Comparison of ENCODE assay signal across 1 cellular context in the genomic region with DNA sequence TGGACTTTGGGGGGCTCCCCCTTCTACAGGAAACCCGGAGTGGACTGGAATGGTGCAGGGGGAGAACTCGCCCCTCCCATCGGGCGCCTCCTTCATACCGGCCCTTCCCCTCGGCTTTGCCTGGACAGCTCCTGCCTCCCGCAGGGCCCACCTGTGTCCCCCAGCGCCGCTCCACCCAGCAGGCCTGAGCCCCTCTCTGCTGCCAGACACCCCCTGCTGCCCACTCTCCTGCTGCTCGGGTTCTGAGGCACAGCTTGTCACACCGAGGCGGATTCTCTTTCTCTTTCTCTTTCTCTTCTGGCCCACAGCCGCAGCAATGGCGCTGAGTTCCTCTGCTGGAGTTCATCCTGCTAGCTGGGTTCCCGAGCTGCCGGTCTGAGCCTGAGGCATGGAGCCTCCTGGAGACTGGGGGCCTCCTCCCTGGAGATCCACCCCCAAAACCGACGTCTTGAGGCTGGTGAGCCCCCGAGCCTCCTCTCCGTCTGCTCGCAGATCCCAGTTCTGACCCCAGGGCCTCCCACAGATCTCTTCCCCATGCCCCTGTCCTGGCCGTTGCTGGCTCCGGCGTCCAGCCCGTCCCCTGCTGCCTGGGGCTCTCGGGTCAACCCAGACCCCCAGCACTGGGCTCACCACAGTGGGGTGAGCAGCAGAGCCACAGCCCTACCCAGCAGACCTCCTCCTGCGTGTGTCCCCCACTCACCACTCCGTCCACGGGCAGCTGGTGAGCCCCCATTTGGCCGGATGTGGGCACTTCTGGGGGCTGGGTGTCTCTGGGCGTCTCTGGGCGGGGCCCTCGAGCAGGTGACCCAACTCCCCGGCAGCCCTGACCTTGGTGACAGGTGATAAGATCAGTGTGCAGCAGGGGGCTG.
TF ChIP-seq lines count a peak whose summit lies in the region.

Gene TNFRSF14, plus strand, starts transcription at position 95 of the 869 bp plus-strand sequence. Its CDS starts 294 bp downstream, at position 389.

TF ChIP-seq in HepG2, 621 proteins besides CTCF, POLR2A, EP300 and RAD21 (continued from another document and continues in another):
- TF ChIP-seq, protein P1, sequence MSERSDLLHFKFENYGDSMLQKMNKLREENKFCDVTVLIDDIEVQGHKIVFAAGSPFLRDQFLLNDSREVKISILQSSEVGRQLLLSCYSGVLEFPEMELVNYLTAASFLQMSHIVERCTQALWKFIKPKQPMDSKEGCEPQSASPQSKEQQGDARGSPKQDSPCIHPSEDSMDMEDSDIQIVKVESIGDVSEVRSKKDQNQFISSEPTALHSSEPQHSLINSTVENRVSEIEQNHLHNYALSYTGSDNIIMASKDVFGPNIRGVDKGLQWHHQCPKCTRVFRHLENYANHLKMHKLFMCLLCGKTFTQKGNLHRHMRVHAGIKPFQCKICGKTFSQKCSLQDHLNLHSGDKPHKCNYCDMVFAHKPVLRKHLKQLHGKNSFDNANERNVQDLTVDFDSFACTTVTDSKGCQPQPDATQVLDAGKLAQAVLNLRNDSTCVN (CRISPR knock-in tag; IDR thresholded peaks at IDR 0.05; ENCODE audit: borderline replicate concordance): no peak
- no peak for TF ChIP-seq CENPT (CRISPR knock-in tag; IDR thresholded peaks at IDR 0.05; ENCODE audit: low read depth)
- no peak for TF ChIP-seq RBM39 (IDR thresholded peaks at IDR 0.05; ENCODE audit: low read depth, low read length, poor library complexity, severe bottlenecking)
- TF ChIP-seq, protein P2, sequence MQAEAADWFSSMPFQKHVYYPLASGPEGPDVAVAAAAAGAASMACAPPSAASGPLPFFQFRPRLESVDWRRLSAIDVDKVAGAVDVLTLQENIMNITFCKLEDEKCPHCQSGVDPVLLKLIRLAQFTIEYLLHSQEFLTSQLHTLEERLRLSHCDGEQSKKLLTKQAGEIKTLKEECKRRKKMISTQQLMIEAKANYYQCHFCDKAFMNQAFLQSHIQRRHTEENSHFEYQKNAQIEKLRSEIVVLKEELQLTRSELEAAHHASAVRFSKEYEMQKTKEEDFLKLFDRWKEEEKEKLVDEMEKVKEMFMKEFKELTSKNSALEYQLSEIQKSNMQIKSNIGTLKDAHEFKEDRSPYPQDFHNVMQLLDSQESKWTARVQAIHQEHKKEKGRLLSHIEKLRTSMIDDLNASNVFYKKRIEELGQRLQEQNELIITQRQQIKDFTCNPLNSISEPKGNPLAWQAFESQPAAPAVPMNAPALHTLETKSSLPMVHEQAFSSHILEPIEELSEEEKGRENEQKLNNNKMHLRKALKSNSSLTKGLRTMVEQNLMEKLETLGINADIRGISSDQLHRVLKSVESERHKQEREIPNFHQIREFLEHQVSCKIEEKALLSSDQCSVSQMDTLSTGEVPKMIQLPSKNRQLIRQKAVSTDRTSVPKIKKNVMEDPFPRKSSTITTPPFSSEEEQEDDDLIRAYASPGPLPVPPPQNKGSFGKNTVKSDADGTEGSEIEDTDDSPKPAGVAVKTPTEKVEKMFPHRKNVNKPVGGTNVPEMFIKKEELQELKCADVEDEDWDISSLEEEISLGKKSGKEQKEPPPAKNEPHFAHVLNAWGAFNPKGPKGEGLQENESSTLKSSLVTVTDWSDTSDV (CRISPR knock-in tag; IDR thresholded peaks at IDR 0.05): no peak
- no peak for TF ChIP-seq RFXAP (CRISPR knock-in tag; IDR thresholded peaks at IDR 0.05; ENCODE audit: borderline replicate concordance)
- no peak for TF ChIP-seq NFAT5 (CRISPR knock-in tag; IDR thresholded peaks at IDR 0.05)
- peak; percentile 69; the same call in 1 of the 2 replicates for TF ChIP-seq ZFP91 (CRISPR knock-in tag; IDR thresholded peaks at IDR 0.05; ENCODE audit: borderline replicate concordance)
- no peak for TF ChIP-seq TRIM22 (IDR thresholded peaks at IDR 0.05)
- TF ChIP-seq ZNF564 (CRISPR knock-in tag; IDR thresholded peaks at IDR 0.05): no peak; the same call in none of the 2 replicates
- TF ChIP-seq HMG20A (CRISPR knock-in tag; IDR thresholded peaks at IDR 0.05; ENCODE audit: borderline replicate concordance): no peak
- TF ChIP-seq ZNF670 (CRISPR knock-in tag; IDR thresholded peaks at IDR 0.05; ENCODE audit: borderline replicate concordance): no peak
- no peak for TF ChIP-seq FOXJ3 (CRISPR knock-in tag; IDR thresholded peaks at IDR 0.05; ENCODE audit: borderline replicate concordance)
- no peak for TF ChIP-seq SALL2 (CRISPR knock-in tag; IDR thresholded peaks at IDR 0.05)
- TF ChIP-seq, protein P3, sequence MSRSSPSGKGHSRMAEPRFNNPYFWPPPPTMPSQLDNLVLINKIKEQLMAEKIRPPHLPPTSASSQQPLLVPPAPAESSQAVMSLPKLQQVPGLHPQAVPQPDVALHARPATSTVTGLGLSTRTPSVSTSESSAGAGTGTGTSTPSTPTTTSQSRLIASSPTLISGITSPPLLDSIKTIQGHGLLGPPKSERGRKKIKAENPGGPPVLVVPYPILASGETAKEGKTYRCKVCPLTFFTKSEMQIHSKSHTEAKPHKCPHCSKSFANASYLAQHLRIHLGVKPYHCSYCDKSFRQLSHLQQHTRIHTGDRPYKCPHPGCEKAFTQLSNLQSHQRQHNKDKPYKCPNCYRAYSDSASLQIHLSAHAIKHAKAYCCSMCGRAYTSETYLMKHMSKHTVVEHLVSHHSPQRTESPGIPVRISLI (CRISPR knock-in tag; IDR thresholded peaks at IDR 0.05; ENCODE audit: borderline replicate concordance): no peak
- no peak for TF ChIP-seq CBFB (CRISPR knock-in tag; IDR thresholded peaks at IDR 0.05)
- TF ChIP-seq NCOA2 (CRISPR knock-in tag; IDR thresholded peaks at IDR 0.05): no peak; the same call in 1 of the 2 replicates
- no peak for TF ChIP-seq ZMYM3 (CRISPR knock-in tag; IDR thresholded peaks at IDR 0.05)
- TF ChIP-seq AGO1 (IDR thresholded peaks at IDR 0.05; ENCODE audit: low read depth, low read length, poor library complexity, severe bottlenecking): peak; percentile 61
- TF ChIP-seq, protein P4, sequence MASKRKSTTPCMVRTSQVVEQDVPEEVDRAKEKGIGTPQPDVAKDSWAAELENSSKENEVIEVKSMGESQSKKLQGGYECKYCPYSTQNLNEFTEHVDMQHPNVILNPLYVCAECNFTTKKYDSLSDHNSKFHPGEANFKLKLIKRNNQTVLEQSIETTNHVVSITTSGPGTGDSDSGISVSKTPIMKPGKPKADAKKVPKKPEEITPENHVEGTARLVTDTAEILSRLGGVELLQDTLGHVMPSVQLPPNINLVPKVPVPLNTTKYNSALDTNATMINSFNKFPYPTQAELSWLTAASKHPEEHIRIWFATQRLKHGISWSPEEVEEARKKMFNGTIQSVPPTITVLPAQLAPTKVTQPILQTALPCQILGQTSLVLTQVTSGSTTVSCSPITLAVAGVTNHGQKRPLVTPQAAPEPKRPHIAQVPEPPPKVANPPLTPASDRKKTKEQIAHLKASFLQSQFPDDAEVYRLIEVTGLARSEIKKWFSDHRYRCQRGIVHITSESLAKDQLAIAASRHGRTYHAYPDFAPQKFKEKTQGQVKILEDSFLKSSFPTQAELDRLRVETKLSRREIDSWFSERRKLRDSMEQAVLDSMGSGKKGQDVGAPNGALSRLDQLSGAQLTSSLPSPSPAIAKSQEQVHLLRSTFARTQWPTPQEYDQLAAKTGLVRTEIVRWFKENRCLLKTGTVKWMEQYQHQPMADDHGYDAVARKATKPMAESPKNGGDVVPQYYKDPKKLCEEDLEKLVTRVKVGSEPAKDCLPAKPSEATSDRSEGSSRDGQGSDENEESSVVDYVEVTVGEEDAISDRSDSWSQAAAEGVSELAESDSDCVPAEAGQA (IDR thresholded peaks at IDR 0.05; ENCODE audit: low read depth): no peak
- TF ChIP-seq, protein P4 (CRISPR knock-in tag; IDR thresholded peaks at IDR 0.05; ENCODE audit: borderline replicate concordance): no peak
- 0 out of 2 replicates have a peak, but pooled peaks have one; percentile 1 for TF ChIP-seq FOXO1 (CRISPR knock-in tag; IDR thresholded peaks at IDR 0.05)
- no peak for TF ChIP-seq ZNF816 (CRISPR knock-in tag; IDR thresholded peaks at IDR 0.05; ENCODE audit: borderline replicate concordance)
- TF ChIP-seq ZNF382 (CRISPR knock-in tag; IDR thresholded peaks at IDR 0.05; ENCODE audit: borderline replicate concordance): no peak
- TF ChIP-seq ZNF160 (CRISPR knock-in tag; IDR thresholded peaks at IDR 0.05): 0 out of 2 replicates have a peak, but pooled peaks have one; percentile 13
- no peak for TF ChIP-seq SIN3B (IDR thresholded peaks at IDR 0.05; ENCODE audit: low read length)
- no peak for TF ChIP-seq HOXA7 (CRISPR knock-in tag; IDR thresholded peaks at IDR 0.05)
- TF ChIP-seq NRL (CRISPR knock-in tag; IDR thresholded peaks at IDR 0.05; ENCODE audit: borderline replicate concordance): no peak; the same call in 1 of the 2 replicates
- TF ChIP-seq ZMYM4 (CRISPR knock-in tag; IDR thresholded peaks at IDR 0.05): no peak
- no peak for TF ChIP-seq SNAPC5 (CRISPR knock-in tag; IDR thresholded peaks at IDR 0.05; ENCODE audit: borderline replicate concordance)
- no peak for TF ChIP-seq ZNF746 (CRISPR knock-in tag; IDR thresholded peaks at IDR 0.05)
- 0 out of 2 replicates have a peak, but pooled peaks have one; percentile 3 for TF ChIP-seq TFDP2 (CRISPR knock-in tag; IDR thresholded peaks at IDR 0.05)
